Comparison of ENCODE assay signal across 24 cellular contexts in the genomic region with DNA sequence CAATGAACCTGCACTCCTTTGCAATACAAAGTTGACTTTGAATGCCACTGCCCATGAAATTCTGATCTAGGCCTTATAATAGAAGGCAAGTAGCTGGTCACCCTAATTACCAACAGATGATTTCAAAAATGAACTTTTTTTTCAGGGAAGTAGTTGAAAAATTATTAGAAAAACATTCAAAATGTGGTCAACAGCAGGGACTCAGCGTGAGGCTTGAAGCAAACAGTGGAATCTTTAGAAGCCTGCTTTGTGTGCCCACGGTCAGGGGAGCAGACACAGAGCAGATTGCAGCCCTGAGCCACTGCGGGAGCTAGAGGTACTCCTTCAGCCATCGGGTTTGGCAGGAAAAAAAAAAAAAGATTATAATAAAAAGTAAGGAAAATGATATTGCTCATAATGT.
DNase-seq lines count a peak whose midpoint lies in the region; ATAC-seq, FAIRE-seq and TF ChIP-seq lines count a peak whose summit lies in the region.
"Had no signal": no experiment of that assay in that cellular context is flagged by ENCODE, and none has a peak within 500 bp of the region (broad histone marks: within the 10 kb centered on the region; RNA-seq: fewer than 3 reads in every experiment).

No MANE protein-coding gene starts in this region.

- no peak for FAIRE-seq in GM12891 (lab: Jason Lieb, UNC)

- H3K4me1 Mint-ChIP-seq in type B pancreatic cell (ENCODE audit: unreplicated experiment), result peaks cover 13% of the 10 kb centered on the region
- H3K4me1 Mint-ChIP-seq: CD14-positive monocyte had no signal

- peaks cover 8% of the 10 kb centered on the region for H3K27me3 Mint-ChIP-seq in type B pancreatic cell

- DNase-seq in NCI-H146 (lab: John Stamatoyannopoulos, UW) (peak; percentile 35), NCI-H146 treated with DMSO at 0.1 percent for 48 hours (lab: John Stamatoyannopoulos, UW; ENCODE audit: unreplicated experiment) (no peak), fibroblast of gingiva (ENCODE audit: low read depth) (peak; percentile 4), type B pancreatic cell (ENCODE audit: extremely low spot score, unreplicated experiment) (no peak), GM12891 (ENCODE audit: insufficient read length, low spot score) (no peak)
- DNase-seq: ACHN, BE2C, Calu3, DMS79 treated with DMSO at 0.1 percent for 48 hours, H7, IMR-90, KG1, MG63, NCI-H1048, NCI-H1417, NCI-H187 treated with DMSO at 0.1 percent for 48 hours, NCI-H2171 treated with DMSO at 0.1 percent for 48 hours, NCI-H526, Peyer's patch, SHP77 treated with DMSO at 0.1 percent for 48 hours had no signal

- TF ChIP-seq CTCF in type B pancreatic cell (conservative IDR thresholded peaks at IDR 0.05), result no peak

- H3K27ac Mint-ChIP-seq in type B pancreatic cell, result no peak overlapping the region
- H3K27ac Mint-ChIP-seq: CD14-positive monocyte had no signal

- no peak for TF ChIP-seq POLR2A in GM12891 (IDR thresholded peaks at IDR 0.05; ENCODE audit: low read depth, low read length)

- ATAC-seq in SK-N-SH treated with all-trans-retinoic acid at 6 μM for 48 hours (0 out of 3 replicates have a peak, but pooled peaks have one; percentile 24), HG03108 (IDR thresholded peaks at IDR 0.05; ENCODE audit: unreplicated experiment) (no peak), HG02678 (IDR thresholded peaks at IDR 0.05; ENCODE audit: unreplicated experiment) (no peak)

- peak overlapping the region; percentile 15 for H3K4me3 Mint-ChIP-seq in type B pancreatic cell
- H3K4me3 Mint-ChIP-seq: CD14-positive monocyte had no signal

- H3K9me3 Mint-ChIP-seq in type B pancreatic cell, result no peaks in the 10 kb centered on the region
- H3K9me3 Mint-ChIP-seq: CD14-positive monocyte had no signal

- no peaks in the 10 kb centered on the region for H3K36me3 Mint-ChIP-seq in type B pancreatic cell
- H3K36me3 Mint-ChIP-seq: CD14-positive monocyte had no signal

TF ChIP-seq in SK-N-SH treated with all-trans-retinoic acid at 6 μM for 48 hours, 23 proteins besides CTCF, POLR2A, EP300 and RAD21:
- TF ChIP-seq POU6F1 (CRISPR knock-in tag; IDR thresholded peaks at IDR 0.05; ENCODE audit: borderline replicate concordance, low read depth) (no peak), ISL1 (CRISPR knock-in tag; IDR thresholded peaks at IDR 0.05) (no peak)

TF ChIP-seq in GM12891, 5 proteins besides CTCF, POLR2A, EP300 and RAD21:
- TF ChIP-seq POLR2AphosphoS5 (IDR thresholded peaks at IDR 0.05; ENCODE audit: low read depth, low read length) (no peak), TAF1 (IDR thresholded peaks at IDR 0.05; ENCODE audit: low read depth, low read length) (no peak), PAX5 (IDR thresholded peaks at IDR 0.05; ENCODE audit: insufficient read depth, low read length, severe bottlenecking) (no peak), SPI1 (IDR thresholded peaks at IDR 0.05; ENCODE audit: low read depth, low read length) (no peak), POU2F2 (IDR thresholded peaks at IDR 0.05; ENCODE audit: low read depth, low read length) (no peak)
TF ChIP-seq in GM12891: peak in this region for 0.

Comparison
In these comparisons a context has a peak if more than half of its experiments do, and no peak if none do; other contexts are left out.
1. DNase-seq: peak in NCI-H146 (single experiment) and fibroblast of gingiva (single experiment); none in NCI-H146 treated with DMSO at 0.1 percent for 48 hours (single experiment), type B pancreatic cell (single experiment) and GM12891 (single experiment).